Comparison of ENCODE assay signal across 1 cellular context in the genomic region with DNA sequence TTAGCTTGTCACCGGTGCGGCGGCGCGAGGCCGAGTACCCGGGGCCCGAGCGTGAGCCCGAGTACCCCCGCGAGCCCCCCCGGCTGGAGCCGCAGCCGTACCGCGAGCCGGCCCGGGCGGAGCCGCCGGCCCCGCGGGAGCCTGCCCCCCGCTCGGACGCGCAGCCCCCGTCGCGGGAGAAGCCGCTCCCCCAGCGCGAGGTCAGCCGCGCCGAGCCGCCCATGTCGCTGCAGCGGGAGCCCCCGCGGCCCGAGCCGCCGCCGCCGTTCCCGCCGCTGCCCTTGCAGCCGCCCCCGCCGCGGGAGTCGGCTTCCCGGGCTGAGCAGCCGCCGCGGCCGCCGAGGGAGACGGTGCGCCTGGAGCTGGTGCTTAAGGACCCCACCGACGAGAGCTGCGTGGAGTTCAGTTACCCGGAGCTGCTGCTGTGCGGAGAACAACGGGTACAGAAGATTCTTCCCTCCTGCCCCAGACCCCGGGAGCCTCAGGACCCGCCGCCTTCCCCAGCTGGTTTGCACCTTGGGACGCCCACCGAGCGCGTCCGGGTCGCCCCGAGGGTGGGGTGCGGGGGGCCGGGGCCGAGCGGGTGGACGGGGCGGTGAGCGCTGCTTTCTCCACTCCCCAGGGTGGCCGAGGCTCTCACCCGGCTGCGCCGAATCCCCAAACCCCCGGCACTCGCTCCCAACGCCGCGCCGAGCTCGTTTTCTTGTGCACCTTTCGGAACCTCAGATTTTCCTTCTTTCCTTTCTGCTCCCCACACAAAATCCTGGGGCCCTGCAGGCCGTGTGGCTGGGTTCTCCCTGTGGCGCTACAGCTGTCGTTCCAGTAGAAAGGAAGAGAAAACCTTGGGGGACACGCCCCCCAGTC.
TF ChIP-seq lines count a peak whose summit lies in the region.

No MANE protein-coding gene starts in this region.

TF ChIP-seq in K562, 482 proteins besides CTCF, POLR2A, EP300 and RAD21 (continues in another document):
- TF ChIP-seq, protein P1, sequence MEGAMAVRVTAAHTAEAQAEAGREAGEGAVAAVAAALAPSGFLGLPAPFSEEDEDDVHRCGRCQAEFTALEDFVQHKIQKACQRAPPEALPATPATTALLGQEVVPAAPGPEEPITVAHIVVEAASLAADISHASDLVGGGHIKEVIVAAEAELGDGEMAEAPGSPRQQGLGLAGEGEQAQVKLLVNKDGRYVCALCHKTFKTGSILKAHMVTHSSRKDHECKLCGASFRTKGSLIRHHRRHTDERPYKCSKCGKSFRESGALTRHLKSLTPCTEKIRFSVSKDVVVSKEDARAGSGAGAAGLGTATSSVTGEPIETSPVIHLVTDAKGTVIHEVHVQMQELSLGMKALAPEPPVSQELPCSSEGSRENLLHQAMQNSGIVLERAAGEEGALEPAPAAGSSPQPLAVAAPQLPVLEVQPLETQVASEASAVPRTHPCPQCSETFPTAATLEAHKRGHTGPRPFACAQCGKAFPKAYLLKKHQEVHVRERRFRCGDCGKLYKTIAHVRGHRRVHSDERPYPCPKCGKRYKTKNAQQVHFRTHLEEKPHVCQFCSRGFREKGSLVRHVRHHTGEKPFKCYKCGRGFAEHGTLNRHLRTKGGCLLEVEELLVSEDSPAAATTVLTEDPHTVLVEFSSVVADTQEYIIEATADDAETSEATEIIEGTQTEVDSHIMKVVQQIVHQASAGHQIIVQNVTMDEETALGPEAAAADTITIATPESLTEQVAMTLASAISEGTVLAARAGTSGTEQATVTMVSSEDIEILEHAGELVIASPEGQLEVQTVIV (CRISPR knock-in tag; IDR thresholded peaks at IDR 0.05; ENCODE audit: borderline replicate concordance), result peak; percentile 58; the same call in 1 of the 2 replicates
- TF ChIP-seq, protein P2, sequence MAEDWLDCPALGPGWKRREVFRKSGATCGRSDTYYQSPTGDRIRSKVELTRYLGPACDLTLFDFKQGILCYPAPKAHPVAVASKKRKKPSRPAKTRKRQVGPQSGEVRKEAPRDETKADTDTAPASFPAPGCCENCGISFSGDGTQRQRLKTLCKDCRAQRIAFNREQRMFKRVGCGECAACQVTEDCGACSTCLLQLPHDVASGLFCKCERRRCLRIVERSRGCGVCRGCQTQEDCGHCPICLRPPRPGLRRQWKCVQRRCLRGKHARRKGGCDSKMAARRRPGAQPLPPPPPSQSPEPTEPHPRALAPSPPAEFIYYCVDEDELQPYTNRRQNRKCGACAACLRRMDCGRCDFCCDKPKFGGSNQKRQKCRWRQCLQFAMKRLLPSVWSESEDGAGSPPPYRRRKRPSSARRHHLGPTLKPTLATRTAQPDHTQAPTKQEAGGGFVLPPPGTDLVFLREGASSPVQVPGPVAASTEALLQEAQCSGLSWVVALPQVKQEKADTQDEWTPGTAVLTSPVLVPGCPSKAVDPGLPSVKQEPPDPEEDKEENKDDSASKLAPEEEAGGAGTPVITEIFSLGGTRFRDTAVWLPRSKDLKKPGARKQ (CRISPR knock-in tag; IDR thresholded peaks at IDR 0.05), result no peak
- peak; percentile 74; the same call in 1 of the 2 replicates for TF ChIP-seq RBFOX2 (IDR thresholded peaks at IDR 0.05; ENCODE audit: low read depth, low read length)
- TF ChIP-seq KDM1A (IDR thresholded peaks at IDR 0.05), result peak; percentile 62 to 74; a peak in 3 of 4 replicates
- TF ChIP-seq, protein P3, sequence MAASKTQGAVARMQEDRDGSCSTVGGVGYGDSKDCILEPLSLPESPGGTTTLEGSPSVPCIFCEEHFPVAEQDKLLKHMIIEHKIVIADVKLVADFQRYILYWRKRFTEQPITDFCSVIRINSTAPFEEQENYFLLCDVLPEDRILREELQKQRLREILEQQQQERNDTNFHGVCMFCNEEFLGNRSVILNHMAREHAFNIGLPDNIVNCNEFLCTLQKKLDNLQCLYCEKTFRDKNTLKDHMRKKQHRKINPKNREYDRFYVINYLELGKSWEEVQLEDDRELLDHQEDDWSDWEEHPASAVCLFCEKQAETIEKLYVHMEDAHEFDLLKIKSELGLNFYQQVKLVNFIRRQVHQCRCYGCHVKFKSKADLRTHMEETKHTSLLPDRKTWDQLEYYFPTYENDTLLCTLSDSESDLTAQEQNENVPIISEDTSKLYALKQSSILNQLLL (CRISPR knock-in tag; IDR thresholded peaks at IDR 0.05; ENCODE audit: borderline replicate concordance), result no peak
- no peak for TF ChIP-seq LARP7 (IDR thresholded peaks at IDR 0.05)
- TF ChIP-seq FOXP1 (CRISPR knock-in tag; IDR thresholded peaks at IDR 0.05), result 0 out of 2 replicates have a peak, but pooled peaks have one; percentile 52
- no peak for TF ChIP-seq GABPB2 (CRISPR knock-in tag; conservative IDR thresholded peaks at IDR 0.05)
- TF ChIP-seq SPI1 (IDR thresholded peaks at IDR 0.05; ENCODE audit: borderline replicate concordance, low read depth, low read length), result no peak
- TF ChIP-seq, protein P4, sequence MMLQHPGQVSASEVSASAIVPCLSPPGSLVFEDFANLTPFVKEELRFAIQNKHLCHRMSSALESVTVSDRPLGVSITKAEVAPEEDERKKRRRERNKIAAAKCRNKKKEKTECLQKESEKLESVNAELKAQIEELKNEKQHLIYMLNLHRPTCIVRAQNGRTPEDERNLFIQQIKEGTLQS (IDR thresholded peaks at IDR 0.05), result no peak
- TF ChIP-seq, protein P4 (CRISPR knock-in tag; conservative IDR thresholded peaks at IDR 0.05), result peak; percentile 64; the same call in 1 of the 2 replicates
- TF ChIP-seq, protein P5, sequence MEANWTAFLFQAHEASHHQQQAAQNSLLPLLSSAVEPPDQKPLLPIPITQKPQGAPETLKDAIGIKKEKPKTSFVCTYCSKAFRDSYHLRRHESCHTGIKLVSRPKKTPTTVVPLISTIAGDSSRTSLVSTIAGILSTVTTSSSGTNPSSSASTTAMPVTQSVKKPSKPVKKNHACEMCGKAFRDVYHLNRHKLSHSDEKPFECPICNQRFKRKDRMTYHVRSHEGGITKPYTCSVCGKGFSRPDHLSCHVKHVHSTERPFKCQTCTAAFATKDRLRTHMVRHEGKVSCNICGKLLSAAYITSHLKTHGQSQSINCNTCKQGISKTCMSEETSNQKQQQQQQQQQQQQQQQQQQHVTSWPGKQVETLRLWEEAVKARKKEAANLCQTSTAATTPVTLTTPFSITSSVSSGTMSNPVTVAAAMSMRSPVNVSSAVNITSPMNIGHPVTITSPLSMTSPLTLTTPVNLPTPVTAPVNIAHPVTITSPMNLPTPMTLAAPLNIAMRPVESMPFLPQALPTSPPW (CRISPR knock-in tag; IDR thresholded peaks at IDR 0.05), result peak; percentile 93
- TF ChIP-seq, protein P6, sequence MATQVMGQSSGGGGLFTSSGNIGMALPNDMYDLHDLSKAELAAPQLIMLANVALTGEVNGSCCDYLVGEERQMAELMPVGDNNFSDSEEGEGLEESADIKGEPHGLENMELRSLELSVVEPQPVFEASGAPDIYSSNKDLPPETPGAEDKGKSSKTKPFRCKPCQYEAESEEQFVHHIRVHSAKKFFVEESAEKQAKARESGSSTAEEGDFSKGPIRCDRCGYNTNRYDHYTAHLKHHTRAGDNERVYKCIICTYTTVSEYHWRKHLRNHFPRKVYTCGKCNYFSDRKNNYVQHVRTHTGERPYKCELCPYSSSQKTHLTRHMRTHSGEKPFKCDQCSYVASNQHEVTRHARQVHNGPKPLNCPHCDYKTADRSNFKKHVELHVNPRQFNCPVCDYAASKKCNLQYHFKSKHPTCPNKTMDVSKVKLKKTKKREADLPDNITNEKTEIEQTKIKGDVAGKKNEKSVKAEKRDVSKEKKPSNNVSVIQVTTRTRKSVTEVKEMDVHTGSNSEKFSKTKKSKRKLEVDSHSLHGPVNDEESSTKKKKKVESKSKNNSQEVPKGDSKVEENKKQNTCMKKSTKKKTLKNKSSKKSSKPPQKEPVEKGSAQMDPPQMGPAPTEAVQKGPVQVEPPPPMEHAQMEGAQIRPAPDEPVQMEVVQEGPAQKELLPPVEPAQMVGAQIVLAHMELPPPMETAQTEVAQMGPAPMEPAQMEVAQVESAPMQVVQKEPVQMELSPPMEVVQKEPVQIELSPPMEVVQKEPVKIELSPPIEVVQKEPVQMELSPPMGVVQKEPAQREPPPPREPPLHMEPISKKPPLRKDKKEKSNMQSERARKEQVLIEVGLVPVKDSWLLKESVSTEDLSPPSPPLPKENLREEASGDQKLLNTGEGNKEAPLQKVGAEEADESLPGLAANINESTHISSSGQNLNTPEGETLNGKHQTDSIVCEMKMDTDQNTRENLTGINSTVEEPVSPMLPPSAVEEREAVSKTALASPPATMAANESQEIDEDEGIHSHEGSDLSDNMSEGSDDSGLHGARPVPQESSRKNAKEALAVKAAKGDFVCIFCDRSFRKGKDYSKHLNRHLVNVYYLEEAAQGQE (CRISPR knock-in tag; IDR thresholded peaks at IDR 0.05; ENCODE audit: low read depth), result no peak; the same call in 1 of the 2 replicates
- no peak for TF ChIP-seq HDGF (IDR thresholded peaks at IDR 0.05)
- TF ChIP-seq CTBP1 (IDR thresholded peaks at IDR 0.05; ENCODE audit: borderline replicate concordance), result peak; percentile 49; the same call in 1 of the 2 replicates
- no peak for TF ChIP-seq ZNF282 (CRISPR knock-in tag; IDR thresholded peaks at IDR 0.05)
- peak; percentile 45; the same call in 1 of the 2 replicates for TF ChIP-seq SMARCE1 (IDR thresholded peaks at IDR 0.05)
- peak; percentile 92 for TF ChIP-seq GATAD2B (IDR thresholded peaks at IDR 0.05; ENCODE audit: borderline replicate concordance)
- TF ChIP-seq, protein P7, sequence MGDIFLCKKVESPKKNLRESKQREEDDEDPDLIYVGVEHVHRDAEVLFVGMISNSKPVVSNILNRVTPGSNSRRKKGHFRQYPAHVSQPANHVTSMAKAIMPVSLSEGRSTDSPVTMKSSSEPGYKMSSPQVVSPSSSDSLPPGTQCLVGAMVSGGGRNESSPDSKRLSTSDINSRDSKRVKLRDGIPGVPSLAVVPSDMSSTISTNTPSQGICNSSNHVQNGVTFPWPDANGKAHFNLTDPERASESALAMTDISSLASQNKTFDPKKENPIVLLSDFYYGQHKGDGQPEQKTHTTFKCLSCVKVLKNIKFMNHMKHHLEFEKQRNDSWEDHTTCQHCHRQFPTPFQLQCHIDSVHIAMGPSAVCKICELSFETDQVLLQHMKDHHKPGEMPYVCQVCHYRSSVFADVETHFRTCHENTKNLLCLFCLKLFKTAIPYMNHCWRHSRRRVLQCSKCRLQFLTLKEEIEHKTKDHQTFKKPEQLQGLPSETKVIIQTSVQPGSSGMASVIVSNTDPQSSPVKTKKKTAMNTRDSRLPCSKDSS (IDR thresholded peaks at IDR 0.05; ENCODE audit: low read depth, partially characterized antibody), result no peak
- no peak for TF ChIP-seq HMG20A (CRISPR knock-in tag; conservative IDR thresholded peaks at IDR 0.05)
- peak; percentile 28; the same call in 1 of the 2 replicates for TF ChIP-seq TCF7 (IDR thresholded peaks at IDR 0.05; ENCODE audit: borderline replicate concordance)
- no peak for TF ChIP-seq CBFA2T3 (IDR thresholded peaks at IDR 0.05)
- TF ChIP-seq ZNF76 (CRISPR knock-in tag; IDR thresholded peaks at IDR 0.05; ENCODE audit: borderline replicate concordance), result no peak
- peak; percentile 84 for TF ChIP-seq CHD1 (IDR thresholded peaks at IDR 0.05; ENCODE audit: low read length)
- TF ChIP-seq, protein P8, sequence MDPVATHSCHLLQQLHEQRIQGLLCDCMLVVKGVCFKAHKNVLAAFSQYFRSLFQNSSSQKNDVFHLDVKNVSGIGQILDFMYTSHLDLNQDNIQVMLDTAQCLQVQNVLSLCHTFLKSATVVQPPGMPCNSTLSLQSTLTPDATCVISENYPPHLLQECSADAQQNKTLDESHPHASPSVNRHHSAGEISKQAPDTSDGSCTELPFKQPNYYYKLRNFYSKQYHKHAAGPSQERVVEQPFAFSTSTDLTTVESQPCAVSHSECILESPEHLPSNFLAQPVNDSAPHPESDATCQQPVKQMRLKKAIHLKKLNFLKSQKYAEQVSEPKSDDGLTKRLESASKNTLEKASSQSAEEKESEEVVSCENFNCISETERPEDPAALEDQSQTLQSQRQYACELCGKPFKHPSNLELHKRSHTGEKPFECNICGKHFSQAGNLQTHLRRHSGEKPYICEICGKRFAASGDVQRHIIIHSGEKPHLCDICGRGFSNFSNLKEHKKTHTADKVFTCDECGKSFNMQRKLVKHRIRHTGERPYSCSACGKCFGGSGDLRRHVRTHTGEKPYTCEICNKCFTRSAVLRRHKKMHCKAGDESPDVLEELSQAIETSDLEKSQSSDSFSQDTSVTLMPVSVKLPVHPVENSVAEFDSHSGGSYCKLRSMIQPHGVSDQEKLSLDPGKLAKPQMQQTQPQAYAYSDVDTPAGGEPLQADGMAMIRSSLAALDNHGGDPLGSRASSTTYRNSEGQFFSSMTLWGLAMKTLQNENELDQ (CRISPR knock-in tag; IDR thresholded peaks at IDR 0.05; ENCODE audit: borderline replicate concordance), result no peak
- TF ChIP-seq, protein P9, sequence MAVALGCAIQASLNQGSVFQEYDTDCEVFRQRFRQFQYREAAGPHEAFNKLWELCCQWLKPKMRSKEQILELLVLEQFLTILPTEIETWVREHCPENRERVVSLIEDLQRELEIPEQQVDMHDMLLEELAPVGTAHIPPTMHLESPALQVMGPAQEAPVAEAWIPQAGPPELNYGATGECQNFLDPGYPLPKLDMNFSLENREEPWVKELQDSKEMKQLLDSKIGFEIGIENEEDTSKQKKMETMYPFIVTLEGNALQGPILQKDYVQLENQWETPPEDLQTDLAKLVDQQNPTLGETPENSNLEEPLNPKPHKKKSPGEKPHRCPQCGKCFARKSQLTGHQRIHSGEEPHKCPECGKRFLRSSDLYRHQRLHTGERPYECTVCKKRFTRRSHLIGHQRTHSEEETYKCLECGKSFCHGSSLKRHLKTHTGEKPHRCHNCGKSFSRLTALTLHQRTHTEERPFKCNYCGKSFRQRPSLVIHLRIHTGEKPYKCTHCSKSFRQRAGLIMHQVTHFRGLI (CRISPR knock-in tag; IDR thresholded peaks at IDR 0.05), result no peak
- no peak for TF ChIP-seq YBX1 (IDR thresholded peaks at IDR 0.05)
- TF ChIP-seq HDAC1 (IDR thresholded peaks at IDR 0.05), result peak in 1 of 2 experiments; percentile 65; a peak in 1 of 4 replicates
- no peak for TF ChIP-seq ZNF79 (CRISPR knock-in tag; IDR thresholded peaks at IDR 0.05; ENCODE audit: low read depth)
- TF ChIP-seq, protein P10, sequence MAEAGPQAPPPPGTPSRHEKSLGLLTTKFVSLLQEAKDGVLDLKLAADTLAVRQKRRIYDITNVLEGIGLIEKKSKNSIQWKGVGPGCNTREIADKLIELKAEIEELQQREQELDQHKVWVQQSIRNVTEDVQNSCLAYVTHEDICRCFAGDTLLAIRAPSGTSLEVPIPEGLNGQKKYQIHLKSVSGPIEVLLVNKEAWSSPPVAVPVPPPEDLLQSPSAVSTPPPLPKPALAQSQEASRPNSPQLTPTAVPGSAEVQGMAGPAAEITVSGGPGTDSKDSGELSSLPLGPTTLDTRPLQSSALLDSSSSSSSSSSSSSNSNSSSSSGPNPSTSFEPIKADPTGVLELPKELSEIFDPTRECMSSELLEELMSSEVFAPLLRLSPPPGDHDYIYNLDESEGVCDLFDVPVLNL (CRISPR knock-in tag; IDR thresholded peaks at IDR 0.05; ENCODE audit: low read depth), result no peak
- TF ChIP-seq MAFG (tag; conservative IDR thresholded peaks at IDR 0.05), result no peak
- no peak for TF ChIP-seq FOXK1 (CRISPR knock-in tag; IDR thresholded peaks at IDR 0.05; ENCODE audit: borderline replicate concordance)
- no peak for TF ChIP-seq ZNF184 (CRISPR knock-in tag; IDR thresholded peaks at IDR 0.05)
- no peak for TF ChIP-seq ZNF263 (CRISPR knock-in tag; IDR thresholded peaks at IDR 0.05; ENCODE audit: borderline replicate concordance)
- no peak for TF ChIP-seq LCOR (CRISPR knock-in tag; IDR thresholded peaks at IDR 0.05)
